15 cellular contexts compared by ENCODE assay signal in the genomic region with DNA sequence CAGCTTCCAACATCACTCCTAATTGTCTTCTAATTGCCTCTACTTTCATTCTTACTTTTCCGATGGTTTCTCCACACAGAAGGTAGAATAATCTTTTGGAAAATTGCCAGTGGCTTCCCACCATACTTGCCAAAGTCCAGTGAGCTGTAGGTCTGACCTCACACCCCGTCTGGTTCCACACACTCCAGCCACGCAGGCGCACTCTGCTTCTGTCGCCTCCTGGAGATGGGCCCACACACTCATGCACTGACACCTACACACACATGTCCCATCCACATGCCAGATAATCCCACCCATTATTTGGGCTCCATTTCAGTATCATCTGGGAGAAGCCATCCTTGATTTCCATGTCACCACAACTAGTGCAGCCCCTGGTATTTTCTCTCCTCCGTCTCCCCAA. TPM values are rescaled to one million over a fixed set of nuclear protein-coding genes. Genes with fewer than 3 reads are reported as not detected.
DNase-seq lines count a peak whose midpoint lies in the region; ATAC-seq and TF ChIP-seq lines count a peak whose summit lies in the region.
"Had no signal": no experiment of that assay in that cellular context is flagged by ENCODE, and none has a peak within 500 bp of the region (broad histone marks: within the 10 kb centered on the region; RNA-seq: fewer than 3 reads in every experiment).

No MANE protein-coding gene starts in this region.

- H3K4me3 Mint-ChIP-seq in activated CD8-positive, alpha-beta memory T cell treated with anti-CD3 and anti-CD28 coated beads, Interleukin-2, amount 10 ng/mL, durations not matched to agents 7 days and 5 days = no peak overlapping the region
- H3K4me3 Mint-ChIP-seq: CD4-positive, alpha-beta memory T cell had no signal

- no peak for TF ChIP-seq POLR2A in body of pancreas (IDR thresholded peaks at IDR 0.05)

- H2BK5ac ChIP-seq in mesenchymal stem cell (ENCODE audit: low read depth, low read length, poor library complexity, severe bottlenecking) = no peak overlapping the region

- no peak overlapping the region for H4K91ac ChIP-seq in mesenchymal stem cell (ENCODE audit: low read length)

- H3K4ac ChIP-seq in mesenchymal stem cell (ENCODE audit: low read depth in 1 of 2, low read length in 2 of 2) = no peak overlapping the region

- H4K8ac ChIP-seq in mesenchymal stem cell (ENCODE audit: low read length) = no peak overlapping the region

- no peak for DNase-seq in adipocyte (ENCODE audit: low read depth)
- DNase-seq in fibroblast of the aortic adventitia (ENCODE audit: low read depth) = peak; percentile 45
- DNase-seq in mesenchymal stem cell = no peak
- no peak for DNase-seq in body of pancreas
- no peak for DNase-seq in dedifferentiated amniotic fluid mesenchymal stem cell (ENCODE audit: extremely low spot score)
- no peak for DNase-seq in activated CD8-positive, alpha-beta memory T cell treated with anti-CD3 and anti-CD28 coated beads, Interleukin-2, amount 10 ng/mL, durations not matched to agents 7 days and 5 days
- DNase-seq: C1 segment of cervical spinal cord; CD4-positive, alpha-beta memory T cell; COR-L47; DMS153; DND-41; H7; HCEC 1CT had no signal

- H3K27ac ChIP-seq in mesenchymal stem cell (ENCODE audit: low read length, poor library complexity, severe bottlenecking) (no peak overlapping the region), body of pancreas (no peak overlapping the region)
- H3K27ac ChIP-seq: GM23248 had no signal

- H3K27ac Mint-ChIP-seq in activated CD8-positive, alpha-beta memory T cell treated with anti-CD3 and anti-CD28 coated beads, Interleukin-2, amount 10 ng/mL, durations not matched to agents 7 days and 5 days = no peak overlapping the region
- H3K27ac Mint-ChIP-seq: CD4-positive, alpha-beta memory T cell had no signal

- intact Hi-C loops in body of pancreas (cut with DNase I) = no loop called here

- H3K18ac ChIP-seq in mesenchymal stem cell (ENCODE audit: low read depth in 1 of 2, low read length in 2 of 2) = no peak overlapping the region

- no peak overlapping the region for H2AFZ ChIP-seq in mesenchymal stem cell (ENCODE audit: low read depth, low read length)
- H2AFZ ChIP-seq: GM23248 had no signal

- peaks cover 23% of the 10 kb centered on the region for H3K27me3 Mint-ChIP-seq in activated CD8-positive, alpha-beta memory T cell treated with anti-CD3 and anti-CD28 coated beads, Interleukin-2, amount 10 ng/mL, durations not matched to agents 7 days and 5 days

- peaks cover 28% of the 10 kb centered on the region for H3K79me1 ChIP-seq in mesenchymal stem cell (replicated peaks; ENCODE audit: low read length, poor library complexity, severe bottlenecking)

- peak overlapping the region in 1 of 2 experiments; percentile 41 for H3K14ac ChIP-seq in mesenchymal stem cell (ENCODE audit: low read length in 2 of 2)

- H3K36me3 Mint-ChIP-seq in activated CD8-positive, alpha-beta memory T cell treated with anti-CD3 and anti-CD28 coated beads, Interleukin-2, amount 10 ng/mL, durations not matched to agents 7 days and 5 days = no peaks in the 10 kb centered on the region
- H3K36me3 Mint-ChIP-seq: CD4-positive, alpha-beta memory T cell had no signal

- no peaks in the 10 kb centered on the region for H3K36me3 ChIP-seq in adipocyte (ENCODE audit: control insufficient read depth, insufficient read depth, low read length, severe bottlenecking)
- peaks cover 0 to 6% of the 10 kb centered on the region in 2 experiments for H3K36me3 ChIP-seq in mesenchymal stem cell (ENCODE audit: control insufficient read depth in 1 of 2, insufficient read depth in 2 of 2, low read depth in 1 of 2, low read length in 2 of 2)
- no peaks in the 10 kb centered on the region for H3K36me3 ChIP-seq in body of pancreas (replicated peaks in 1 of 2; ENCODE audit: insufficient read depth in 1 of 2, low read depth in 2 of 2)

- CTCF ChIA-PET in activated CD8-positive, alpha-beta memory T cell treated with anti-CD3 and anti-CD28 coated beads, Interleukin-2, amount 10 ng/mL, durations not matched to agents 7 days and 5 days (lab: Charles Lee) = no interaction called here

- no peak overlapping the region for H3K23ac ChIP-seq in mesenchymal stem cell (ENCODE audit: low read length in 2 of 2)

- TF ChIP-seq CTCF in fibroblast of the aortic adventitia (IDR thresholded peaks at IDR 0.05; ENCODE audit: insufficient read depth, low read length) (no peak), body of pancreas (IDR thresholded peaks at IDR 0.05) (no peak)

- H2BK15ac ChIP-seq in mesenchymal stem cell (ENCODE audit: low read depth, poor library complexity, severe bottlenecking) = peak overlapping the region; percentile 3

- H3K9me3 Mint-ChIP-seq in activated CD8-positive, alpha-beta memory T cell treated with anti-CD3 and anti-CD28 coated beads, Interleukin-2, amount 10 ng/mL, durations not matched to agents 7 days and 5 days (ENCODE audit: low read depth) = no peaks in the 10 kb centered on the region

- H2BK120ac ChIP-seq in mesenchymal stem cell (ENCODE audit: low read depth, low read length) = no peak overlapping the region

- peak overlapping the region; percentile 52 for H3K4me3 ChIP-seq in adipocyte (ENCODE audit: low read length)
- no peak overlapping the region for H3K4me3 ChIP-seq in fibroblast of the aortic adventitia (ENCODE audit: low read depth, low read length)
- H3K4me3 ChIP-seq in mesenchymal stem cell (ENCODE audit: insufficient read depth in 1 of 2, low read depth in 1 of 2, low read length in 2 of 2) = no peak overlapping the region
- H3K4me3 ChIP-seq in body of pancreas = no peak overlapping the region
- H3K4me3 ChIP-seq: GM23248 had no signal

- no peak for ATAC-seq in GM21529 (IDR thresholded peaks at IDR 0.05; ENCODE audit: unreplicated experiment)
- no peak for ATAC-seq in body of pancreas
- ATAC-seq in activated CD8-positive, alpha-beta memory T cell treated with anti-CD3 and anti-CD28 coated beads, Interleukin-2, amount 10 ng/mL, durations not matched to agents 7 days and 5 days = no peak

- H3K9ac ChIP-seq in adipocyte (ENCODE audit: low read length) = peak overlapping the region; percentile 70
- peak overlapping the region; percentile 77 for H3K9ac ChIP-seq in mesenchymal stem cell (ENCODE audit: low read length)
- H3K9ac ChIP-seq: GM23248 had no signal

- no peaks in the 10 kb centered on the region for H3K4me1 Mint-ChIP-seq in activated CD8-positive, alpha-beta memory T cell treated with anti-CD3 and anti-CD28 coated beads, Interleukin-2, amount 10 ng/mL, durations not matched to agents 7 days and 5 days
- H3K4me1 Mint-ChIP-seq: CD4-positive, alpha-beta memory T cell had no signal

- H3K27me3 ChIP-seq in adipocyte (replicated peaks; ENCODE audit: control insufficient read depth, insufficient read depth, low read length) = no peaks in the 10 kb centered on the region
- no peaks in the 10 kb centered on the region for H3K27me3 ChIP-seq in mesenchymal stem cell (ENCODE audit: control insufficient read depth in 1 of 2, insufficient read depth in 1 of 2, low read length in 2 of 2)
- H3K27me3 ChIP-seq in body of pancreas = no peaks in the 10 kb centered on the region

- H3K9me3 ChIP-seq in adipocyte (ENCODE audit: control insufficient read depth, low read length) = no peaks in the 10 kb centered on the region
- H3K9me3 ChIP-seq in mesenchymal stem cell (ENCODE audit: control insufficient read depth, low read length) = peaks cover 2% of the 10 kb centered on the region
- H3K9me3 ChIP-seq in body of pancreas = no peaks in the 10 kb centered on the region

- no peak overlapping the region for H3K4me2 ChIP-seq in mesenchymal stem cell (ENCODE audit: low read length, poor library complexity, severe bottlenecking)

- H3K4me1 ChIP-seq in adipocyte (ENCODE audit: control insufficient read depth, insufficient read depth, low read length) (peaks cover 20% of the 10 kb centered on the region), mesenchymal stem cell (ENCODE audit: control insufficient read depth, insufficient read depth, low read depth, low read length) (no peaks in the 10 kb centered on the region), body of pancreas (no peaks in the 10 kb centered on the region)

- H2BK12ac ChIP-seq in mesenchymal stem cell (ENCODE audit: low read length in 2 of 2) = no peak overlapping the region

- H2AK5ac ChIP-seq in mesenchymal stem cell (ENCODE audit: low read length, severe bottlenecking) = no peak overlapping the region

- 96% methylated on average over 6 of the region's 6 CpGs for whole genome bisulfite sequencing in mesenchymal stem cell
- WGBS in body of pancreas, 2 donors = 83 to 87% methylated on average over 6 of the region's 6 CpGs

RNA-seq across cellular contexts. Expression of a gene that starts 12.7 kb away (rescaled TPM):
- 26.5 and 28.0 TPM in 2 replicates for total RNA-seq in fibroblast of the aortic adventitia (ENCODE audit: low replicate concordance)
- polyA plus RNA-seq in mesenchymal stem cell (2013, experiment 1 of 2) = 3.0 TPM
- polyA plus RNA-seq in mesenchymal stem cell (2013, experiment 2 of 2) = 3.1 TPM
- 1 to 10 TPM; 5.7 to 6.9 TPM for total RNA-seq in body of pancreas
- total RNA-seq in activated CD8-positive, alpha-beta memory T cell treated with anti-CD3 and anti-CD28 coated beads, Interleukin-2, amount 10 ng/mL, durations not matched to agents 7 days and 5 days = not detected
- polyA plus RNA-seq: CD4-positive, alpha-beta memory T cell had no signal

Comparison
In these comparisons a context has a peak if more than half of its experiments do, and no peak if none do; other contexts are left out.
1. RNA of a gene that starts 12.7 kb away (total RNA-seq): 26.5 to 28.0 TPM in fibroblast of the aortic adventitia and 5.7 to 6.9 TPM in body of pancreas; not detected in activated CD8-positive, alpha-beta memory T cell treated with anti-CD3 and anti-CD28 coated beads, Interleukin-2, amount 10 ng/mL, durations not matched to agents 7 days and 5 days; every median in the first group is over 4 times any median in the second.